In the genomic region with DNA sequence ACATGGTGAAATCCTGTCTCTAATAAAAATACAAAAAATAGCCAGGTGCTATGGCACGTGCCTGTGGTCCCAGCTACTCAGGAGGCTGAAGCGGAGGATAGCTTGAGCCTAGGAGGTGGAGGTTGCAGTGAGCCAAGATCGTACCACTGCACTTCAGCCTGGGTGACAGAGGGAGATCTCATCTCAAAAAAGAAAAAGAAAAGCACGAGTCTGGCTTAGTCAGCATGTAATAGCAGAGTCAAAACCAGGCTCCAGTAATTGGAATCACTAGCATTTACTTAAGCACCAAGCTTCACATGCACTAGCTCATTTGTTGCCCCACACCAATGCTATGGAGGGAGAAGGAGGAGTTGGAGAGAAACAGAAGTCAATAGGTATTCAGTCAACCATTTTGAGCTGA, we compare ENCODE assay signal across 1 cellular context.
TF ChIP-seq lines count a peak whose summit lies in the region.

No MANE protein-coding gene starts in this region.

TF ChIP-seq in K562, 482 proteins besides CTCF, POLR2A, EP300 and RAD21 (continued from another document):
- TF ChIP-seq, protein P1, sequence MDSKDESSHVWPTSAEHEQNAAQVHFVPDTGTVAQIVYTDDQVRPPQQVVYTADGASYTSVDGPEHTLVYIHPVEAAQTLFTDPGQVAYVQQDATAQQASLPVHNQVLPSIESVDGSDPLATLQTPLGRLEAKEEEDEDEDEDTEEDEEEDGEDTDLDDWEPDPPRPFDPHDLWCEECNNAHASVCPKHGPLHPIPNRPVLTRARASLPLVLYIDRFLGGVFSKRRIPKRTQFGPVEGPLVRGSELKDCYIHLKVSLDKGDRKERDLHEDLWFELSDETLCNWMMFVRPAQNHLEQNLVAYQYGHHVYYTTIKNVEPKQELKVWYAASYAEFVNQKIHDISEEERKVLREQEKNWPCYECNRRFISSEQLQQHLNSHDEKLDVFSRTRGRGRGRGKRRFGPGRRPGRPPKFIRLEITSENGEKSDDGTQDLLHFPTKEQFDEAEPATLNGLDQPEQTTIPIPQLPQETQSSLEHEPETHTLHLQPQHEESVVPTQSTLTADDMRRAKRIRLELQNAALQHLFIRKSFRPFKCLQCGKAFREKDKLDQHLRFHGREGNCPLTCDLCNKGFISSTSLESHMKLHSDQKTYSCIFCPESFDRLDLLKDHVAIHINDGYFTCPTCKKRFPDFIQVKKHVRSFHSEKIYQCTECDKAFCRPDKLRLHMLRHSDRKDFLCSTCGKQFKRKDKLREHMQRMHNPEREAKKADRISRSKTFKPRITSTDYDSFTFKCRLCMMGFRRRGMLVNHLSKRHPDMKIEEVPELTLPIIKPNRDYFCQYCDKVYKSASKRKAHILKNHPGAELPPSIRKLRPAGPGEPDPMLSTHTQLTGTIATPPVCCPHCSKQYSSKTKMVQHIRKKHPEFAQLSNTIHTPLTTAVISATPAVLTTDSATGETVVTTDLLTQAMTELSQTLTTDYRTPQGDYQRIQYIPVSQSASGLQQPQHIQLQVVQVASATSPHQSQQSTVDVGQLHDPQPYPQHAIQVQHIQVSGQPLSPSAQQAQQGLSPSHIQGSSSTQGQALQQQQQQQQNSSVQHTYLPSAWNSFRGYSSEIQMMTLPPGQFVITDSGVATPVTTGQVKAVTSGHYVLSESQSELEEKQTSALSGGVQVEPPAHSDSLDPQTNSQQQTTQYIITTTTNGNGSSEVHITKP (IDR thresholded peaks at IDR 0.05; ENCODE audit: partially characterized antibody), result peak; percentile 83
- TF ChIP-seq ARID2 (IDR thresholded peaks at IDR 0.05) (no peak), SRSF1 (IDR thresholded peaks at IDR 0.05; ENCODE audit: low read depth, low read length) (no peak), ZNF316 (IDR thresholded peaks at IDR 0.05) (peak; percentile 53; the same call in 1 of the 2 replicates), C11orf30 (IDR thresholded peaks at IDR 0.05; ENCODE audit: low read depth) (peak; percentile 65)
- TF ChIP-seq, protein P2, sequence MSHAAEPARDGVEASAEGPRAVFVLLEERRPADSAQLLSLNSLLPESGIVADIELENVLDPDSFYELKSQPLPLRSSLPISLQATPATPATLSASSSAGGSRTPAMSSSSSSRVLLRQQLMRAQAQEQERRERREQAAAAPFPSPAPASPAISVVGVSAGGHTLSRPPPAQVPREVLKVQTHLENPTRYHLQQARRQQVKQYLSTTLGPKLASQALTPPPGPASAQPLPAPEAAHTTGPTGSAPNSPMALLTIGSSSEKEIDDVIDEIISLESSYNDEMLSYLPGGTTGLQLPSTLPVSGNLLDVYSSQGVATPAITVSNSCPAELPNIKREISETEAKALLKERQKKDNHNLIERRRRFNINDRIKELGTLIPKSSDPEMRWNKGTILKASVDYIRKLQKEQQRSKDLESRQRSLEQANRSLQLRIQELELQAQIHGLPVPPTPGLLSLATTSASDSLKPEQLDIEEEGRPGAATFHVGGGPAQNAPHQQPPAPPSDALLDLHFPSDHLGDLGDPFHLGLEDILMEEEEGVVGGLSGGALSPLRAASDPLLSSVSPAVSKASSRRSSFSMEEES (CRISPR knock-in tag; IDR thresholded peaks at IDR 0.05), result no peak
